ENCODE assay signal across 8 cellular contexts in genomic region chr17:75878174-75878998, GRCh38. TPM values are rescaled to one million over a fixed set of nuclear protein-coding genes. Genes with fewer than 3 reads are reported as not detected.
DNase-seq lines count a peak whose midpoint lies in the region; ATAC-seq and TF ChIP-seq lines count a peak whose summit lies in the region.

Gene TRIM47 (minus strand): TSS chr17:75878581. CDS start chr17:75878548, 33 bp downstream.

- intact Hi-C loops in activated CD4-positive, alpha-beta T cell treated with anti-CD3 and anti-CD28 coated beads for 36 hours (cut with DNase I, micrococcal nuclease): no loop called here
- intact Hi-C loops in left cardiac atrium (cut with DNase I): no loop called here

- peaks cover 7% of the 10 kb centered on the region for H3K4me1 ChIP-seq in parathyroid adenoma

- no peaks in the 10 kb centered on the region for H3K27me3 ChIP-seq in parathyroid adenoma (ENCODE audit: control insufficient read depth, insufficient read depth, low read length)

- peaks cover 2% of the 10 kb centered on the region for H3K27me3 Mint-ChIP-seq in activated CD4-positive, alpha-beta T cell treated with anti-CD3 and anti-CD28 coated beads for 36 hours

- H3K9ac ChIP-seq in parathyroid adenoma: no peak within 1 kb of the TSS

- H3K36me3 ChIP-seq in parathyroid adenoma (ENCODE audit: control insufficient read depth, insufficient read depth, low read length): no peaks in the 10 kb centered on the region

- POLR2A ChIA-PET in activated CD4-positive, alpha-beta T cell treated with anti-CD3 and anti-CD28 coated beads for 36 hours (lab: Charles Lee): interaction anchor here (0.6 to 1.8 kb wide), 5 partner anchors 15 to 100 kb away, joined by 3 to 9 read pairs (median 4); partner anchors contain the start of genes ACOX1, TEN1 and WBP2

- no peak for TF ChIP-seq CTCF in parathyroid adenoma (IDR thresholded peaks at IDR 0.05)

- H3K36me3 Mint-ChIP-seq in activated CD4-positive, alpha-beta T cell treated with anti-CD3 and anti-CD28 coated beads for 36 hours (ENCODE audit: low read depth): peaks cover 8% of the 10 kb centered on the region

- peak within 1 kb of the TSS; percentile 87 for H3K27ac ChIP-seq in adipose tissue (ENCODE audit: low read depth, low read length)
- H3K27ac ChIP-seq in parathyroid adenoma: peak within 1 kb of the TSS; percentile 87

- H3K79me2 ChIP-seq in parathyroid adenoma: no peaks in the 10 kb centered on the region

- peak within 1 kb of the TSS; percentile 77 for H3K4me2 ChIP-seq in parathyroid adenoma (ENCODE audit: low read length)

- peak; percentile 5 for ATAC-seq in activated CD4-positive, alpha-beta T cell treated with anti-CD3 and anti-CD28 coated beads for 36 hours
- peak; percentile 55 to 65 for ATAC-seq in left cardiac atrium
- ATAC-seq in HG03439 (IDR thresholded peaks at IDR 0.05; ENCODE audit: unreplicated experiment): no peak
- no peak for ATAC-seq in HG02852 (IDR thresholded peaks at IDR 0.05; ENCODE audit: unreplicated experiment)

- peak within 1 kb of the TSS; percentile 89 for H3K4me3 ChIP-seq in parathyroid adenoma (ENCODE audit: low read depth, low read length)

- H3K9me3 Mint-ChIP-seq in activated CD4-positive, alpha-beta T cell treated with anti-CD3 and anti-CD28 coated beads for 36 hours (ENCODE audit: low read depth): no peaks in the 10 kb centered on the region

- H3K9me3 ChIP-seq in parathyroid adenoma (ENCODE audit: control insufficient read depth, low read length): no peaks in the 10 kb centered on the region

- DNase-seq in activated CD4-positive, alpha-beta T cell treated with anti-CD3 and anti-CD28 coated beads for 36 hours: peak; percentile 55
- no peak for DNase-seq in activated CD4-positive, alpha-beta T cell treated with anti-CD3 and anti-CD28 coated beads, Interleukin-2, amount 50 U/mL, for 4 hours
- DNase-seq in M059J (ENCODE audit: low read depth): peak; percentile 53
- peak; percentile 79 for DNase-seq in left cardiac atrium

- H3K4me3 Mint-ChIP-seq in activated CD4-positive, alpha-beta T cell treated with anti-CD3 and anti-CD28 coated beads for 36 hours: peak within 1 kb of the TSS; percentile 91

- CTCF ChIA-PET in activated CD4-positive, alpha-beta T cell treated with anti-CD3 and anti-CD28 coated beads for 36 hours (lab: Charles Lee): interaction anchor here (0.7 to 2.6 kb wide), 25 partner anchors 9 to 402 kb away, joined by 3 to 20 read pairs (median 4); partner anchors contain the start of genes FBF1, MRPL38, TRIM65 and WBP2

- 0 to 1% (median 1%) methylated on average over 42 to 87 of the region's 87 CpGs for whole genome bisulfite sequencing in adipose tissue, 3 donors

- peak within 1 kb of the TSS; percentile 94 for H3K27ac Mint-ChIP-seq in activated CD4-positive, alpha-beta T cell treated with anti-CD3 and anti-CD28 coated beads for 36 hours

- peak within 1 kb of the TSS; percentile 84 for H2AFZ ChIP-seq in parathyroid adenoma

- H3K4me1 Mint-ChIP-seq in activated CD4-positive, alpha-beta T cell treated with anti-CD3 and anti-CD28 coated beads for 36 hours: peaks cover 23% of the 10 kb centered on the region

RNA-seq across cellular contexts. Expression of gene TRIM47, which starts in this region (rescaled TPM):
- total RNA-seq in activated CD4-positive, alpha-beta T cell treated with anti-CD3 and anti-CD28 coated beads for 36 hours: 10 to 100 TPM; 13.4 to 19.9 TPM
- 3.8 and 6.6 TPM in 2 replicates for total RNA-seq in M059J (2014; rRNA removed; shearing (Covaris generic))
- 10 to 100 TPM; 12.7 to 32.6 (median 28.6) TPM for polyA plus RNA-seq in adipose tissue
- 10 to 100 TPM; 22.9 to 25.3 TPM for total RNA-seq in left cardiac atrium

Comparison
In these comparisons a context has a peak if more than half of its experiments do, and no peak if none do; other contexts are left out.
1. DNase-seq: peak in activated CD4-positive, alpha-beta T cell treated with anti-CD3 and anti-CD28 coated beads for 36 hours (single experiment), M059J (single experiment) and left cardiac atrium (single experiment); none in activated CD4-positive, alpha-beta T cell treated with anti-CD3 and anti-CD28 coated beads, Interleukin-2, amount 50 U/mL, for 4 hours (0 of 2).
2. ATAC-seq: peak in activated CD4-positive, alpha-beta T cell treated with anti-CD3 and anti-CD28 coated beads for 36 hours (single experiment) and left cardiac atrium (2 of 2); none in HG03439 (single experiment) and HG02852 (single experiment).